ENCODE assay signal across 8 cellular contexts in the genomic region with DNA sequence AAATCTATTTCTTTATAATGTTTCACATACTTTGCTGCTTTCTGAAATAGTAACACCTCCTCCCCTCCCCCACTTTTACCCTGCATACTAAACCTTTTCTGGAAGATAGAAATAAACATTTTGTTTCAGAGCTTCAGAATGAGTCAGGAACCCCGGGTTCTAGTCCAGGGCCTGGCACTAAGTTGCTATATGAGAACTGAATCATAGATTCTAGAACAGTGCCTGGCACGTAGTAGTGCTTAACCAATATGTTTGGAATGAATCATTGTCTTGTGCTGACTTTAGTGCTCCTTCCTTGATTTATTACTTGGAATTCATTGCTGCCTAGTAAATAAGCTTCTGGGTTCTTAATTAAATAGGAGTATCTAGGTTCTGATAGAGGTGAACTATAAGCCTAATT. TPM values are rescaled to one million over a fixed set of nuclear protein-coding genes. Genes with fewer than 3 reads are reported as not detected.
DNase-seq lines count a peak whose midpoint lies in the region; ATAC-seq, FAIRE-seq and TF ChIP-seq lines count a peak whose summit lies in the region.

No MANE protein-coding gene starts in this region.

- peak in 1 of 2 donors; percentile 37 for ATAC-seq in CD4-positive, CD25-positive, alpha-beta regulatory T cell (ENCODE audit: low read depth in 2 of 2)
- peak; percentile 50 for ATAC-seq in GM12878
- ATAC-seq in GM18511 (IDR thresholded peaks at IDR 0.05; ENCODE audit: unreplicated experiment), result no peak
- no peak for ATAC-seq in GM19397 (IDR thresholded peaks at IDR 0.05; ENCODE audit: unreplicated experiment)

- peak overlapping the region; percentile 71 to 81 (median 76) for H3K4me3 Mint-ChIP-seq in CD4-positive, CD25-positive, alpha-beta regulatory T cell
- H3K4me3 Mint-ChIP-seq in osteocyte (ENCODE audit: unreplicated experiment), result no peak overlapping the region

- TF ChIP-seq EP300 in Ishikawa (IDR thresholded peaks at IDR 0.05; ENCODE audit: borderline replicate concordance) (no peak; the same call in 1 of the 2 replicates), GM12878 (IDR thresholded peaks at IDR 0.05; ENCODE audit: borderline replicate concordance in 1 of 2, control insufficient read depth in 1 of 2, low read depth in 2 of 2, low read length in 2 of 2) (no peak)

- H3K9me3 ChIP-seq in CD4-positive, CD25-positive, alpha-beta regulatory T cell (ENCODE audit: control insufficient read depth in 2 of 2, low read length in 2 of 2), result no peaks in the 10 kb centered on the region
- no peaks in the 10 kb centered on the region; the same call in 2 of the 3 replicates for H3K9me3 ChIP-seq in GM12878 (replicated peaks; ENCODE audit: control insufficient read depth, insufficient read depth, low read length)

- no peaks in the 10 kb centered on the region for H3K27me3 ChIP-seq in CD4-positive, CD25-positive, alpha-beta regulatory T cell (ENCODE audit: control insufficient read depth, insufficient read depth, low read length)
- H3K27me3 ChIP-seq in GM12878 (replicated peaks in 1 of 2; ENCODE audit: control insufficient read depth in 2 of 2, insufficient read depth in 2 of 2, low read length in 1 of 2), result no peaks in the 10 kb centered on the region

- H4K20me1 ChIP-seq in GM12878 (ENCODE audit: control insufficient read depth, insufficient read depth), result peaks cover 3% of the 10 kb centered on the region; the same call in 1 of the 2 replicates

- in situ Hi-C loops in GM12878 (cut with MboI), result no loop called here

- TF ChIP-seq CTCF in GM12878 (IDR thresholded peaks at IDR 0.05 in 2 of 3, conservative IDR thresholded peaks at IDR 0.05 in 1 of 3; ENCODE audit: control insufficient read depth in 2 of 3, extremely low read depth in 1 of 3, insufficient read depth in 1 of 3, low read depth in 3 of 3, low read length in 3 of 3) (no peak), osteocyte (IDR thresholded peaks at IDR 0.05) (no peak)

- peaks cover 9% of the 10 kb centered on the region for H3K36me3 Mint-ChIP-seq in CD4-positive, CD25-positive, alpha-beta regulatory T cell
- H3K36me3 Mint-ChIP-seq in osteocyte (ENCODE audit: unreplicated experiment), result no peaks in the 10 kb centered on the region

- no peak for TF ChIP-seq POLR2A in GM12878 (IDR thresholded peaks at IDR 0.05; ENCODE audit: low read depth, low read length)

- H3K4me2 ChIP-seq in GM12878 (ENCODE audit: control insufficient read depth, insufficient read depth), result peak overlapping the region; percentile 70

- peak overlapping the region; percentile 56 for H3K27ac ChIP-seq in CD4-positive, CD25-positive, alpha-beta regulatory T cell (ENCODE audit: insufficient read depth, low read length, poor library complexity, severe bottlenecking)
- H3K27ac ChIP-seq in GM12878 (ENCODE audit: control insufficient read depth, insufficient read depth), result peak overlapping the region; percentile 73

- CTCF ChIA-PET in GM12878 (lab: Yijun Ruan, JAX), result interaction anchor here (1.0 to 7.7 kb wide), 3 partner anchors 12 to 96 kb away, joined by 3 to 56 read pairs (median 5); no protein-coding TSS in a partner anchor

- H2AFZ ChIP-seq in GM12878 (ENCODE audit: control insufficient read depth, low read depth, low read length), result no peak overlapping the region

- H3K79me2 ChIP-seq in GM12878 (ENCODE audit: control insufficient read depth, insufficient read depth, low read length), result peaks cover 99% of the 10 kb centered on the region

- RAD21 ChIA-PET in GM12878 (lab: Charles Lee; ENCODE audit: unreplicated experiment), result interaction anchor here (1.7 to 6.5 kb wide), 2 partner anchors 10 to 13 kb away, joined by 5 to 74 read pairs; no protein-coding TSS in a partner anchor

- H3K27me3 Mint-ChIP-seq in CD4-positive, CD25-positive, alpha-beta regulatory T cell, result no peaks in the 10 kb centered on the region
- no peaks in the 10 kb centered on the region for H3K27me3 Mint-ChIP-seq in osteocyte (ENCODE audit: unreplicated experiment)

- peaks cover 77 to 91% (median 85%) of the 10 kb centered on the region in 4 donors for H3K4me1 Mint-ChIP-seq in CD4-positive, CD25-positive, alpha-beta regulatory T cell
- peaks cover 78% of the 10 kb centered on the region for H3K4me1 Mint-ChIP-seq in osteocyte (ENCODE audit: unreplicated experiment)

- TF ChIP-seq RAD21 in Ishikawa (IDR thresholded peaks at IDR 0.05; ENCODE audit: low read depth) (no peak), GM12878 (IDR thresholded peaks at IDR 0.05; ENCODE audit: insufficient read depth, low read depth, low read length) (no peak)

- H3K27ac Mint-ChIP-seq in CD4-positive, CD25-positive, alpha-beta regulatory T cell, result peak overlapping the region; percentile 67 to 87 (median 74)
- H3K27ac Mint-ChIP-seq in osteocyte (ENCODE audit: unreplicated experiment), result peak overlapping the region; percentile 55

- H3K4me1 ChIP-seq in CD4-positive, CD25-positive, alpha-beta regulatory T cell (ENCODE audit: control insufficient read depth, insufficient read depth, low read length, poor library complexity, severe bottlenecking), result peaks cover 98% of the 10 kb centered on the region
- H3K4me1 ChIP-seq in GM12878 (ENCODE audit: control insufficient read depth, insufficient read depth, low read length), result peaks cover 37% of the 10 kb centered on the region

- DNase-seq in CD4-positive, CD25-positive, alpha-beta regulatory T cell, result peak in 1 of 3 donors; percentile 67
- DNase-seq in GM12878 (ENCODE audit: low read depth, low spot score), result no peak
- DNase-seq in osteocyte (ENCODE audit: extremely low spot score, unreplicated experiment), result no peak
- no peak for DNase-seq in NCI-H1436 (lab: John Stamatoyannopoulos, UW)
- no peak for DNase-seq in retina

- BruUV-seq in GM12878 (replicated peaks; lab: Mats Ljungman, UMichigan), result no TSS peak

- FAIRE-seq in GM12878 (lab: Jason Lieb, UNC), result no peak

- intact Hi-C loops in GM12878 (cut with micrococcal nuclease; ENCODE audit: unreplicated experiment), result loop anchor here (2.0 kb wide), 1 partner anchor 13 kb away; no protein-coding TSS in a partner anchor

- WGBS in GM12878 (ENCODE audit: insufficient coverage, insufficient replicate concordance, low lambda C conversion rate, missing lambda C conversion rate), result 3% methylated on average over 2 of the region's 2 CpGs

- peak overlapping the region; percentile 69 for H3K4me3 ChIP-seq in CD4-positive, CD25-positive, alpha-beta regulatory T cell (ENCODE audit: low read depth, low read length)
- peak overlapping the region; percentile 32; the same call in 1 of the 2 replicates for H3K4me3 ChIP-seq in GM12878

- no peaks in the 10 kb centered on the region for H3K36me3 ChIP-seq in CD4-positive, CD25-positive, alpha-beta regulatory T cell (ENCODE audit: control insufficient read depth, insufficient read depth, low read length)
- H3K36me3 ChIP-seq in GM12878 (ENCODE audit: control insufficient read depth in 2 of 2, insufficient read depth in 2 of 2, low read length in 1 of 2), result no peaks in the 10 kb centered on the region

- H3K9me3 Mint-ChIP-seq in CD4-positive, CD25-positive, alpha-beta regulatory T cell, result peaks cover 0 to 5% (median 0%) of the 10 kb centered on the region in 7 donors
- H3K9me3 Mint-ChIP-seq in osteocyte (ENCODE audit: unreplicated experiment), result no peaks in the 10 kb centered on the region

- POLR2A ChIA-PET in GM12878 (lab: Charles Lee), result interaction anchor here (1.5 to 2.2 kb wide), 2 partner anchors 10 to 13 kb away, joined by 5 to 9 read pairs; no protein-coding TSS in a partner anchor

- SMC1A ChIA-PET in GM12878 (lab: Charles Lee; ENCODE audit: uncharacterized antibody, unreplicated experiment), result interaction anchor here (0.6 to 15.8 kb wide), 9 partner anchors 9 to 148 kb away, joined by 3 to 199 read pairs (median 3); no protein-coding TSS in a partner anchor

- H3K9ac ChIP-seq in GM12878 (ENCODE audit: control insufficient read depth, insufficient read depth, low read length), result no peak overlapping the region

TF ChIP-seq in Ishikawa, 13 proteins besides CTCF, POLR2A, EP300 and RAD21:
- TF ChIP-seq FOXM1 (IDR thresholded peaks at IDR 0.05; ENCODE audit: borderline replicate concordance, low read depth), result 0 out of 2 replicates have a peak, but pooled peaks have one; percentile 13
- TF ChIP-seq EGR1 (IDR thresholded peaks at IDR 0.05), result no peak
- TF ChIP-seq TEAD4 (IDR thresholded peaks at IDR 0.05), result peak; percentile 35; the same call in 1 of the 2 replicates
- TF ChIP-seq NFIC (IDR thresholded peaks at IDR 0.05), result peak; percentile 51

TF ChIP-seq in GM12878, 131 proteins besides CTCF, POLR2A, EP300 and RAD21 (continues in another document):
- TF ChIP-seq BHLHE40 (IDR thresholded peaks at IDR 0.05; ENCODE audit: borderline replicate concordance in 1 of 2, low read depth in 2 of 2, low read length in 1 of 2) (no peak), NFIC (IDR thresholded peaks at IDR 0.05; ENCODE audit: low read depth, low read length) (peak; percentile 49; the same call in 1 of the 2 replicates), ZNF217 (IDR thresholded peaks at IDR 0.05) (peak; percentile 69; the same call in 1 of the 2 replicates)

RNA-seq across cellular contexts. Expression of a gene that starts 18.4 kb away (rescaled TPM):
- 180 TPM for total RNA-seq in CD4-positive, CD25-positive, alpha-beta regulatory T cell
- polyA plus RNA-seq in CD4-positive, CD25-positive, alpha-beta regulatory T cell, result 10 to 100 TPM; 21.6 to 26.8 (median 22.0) TPM
- total RNA-seq in GM12878 (2013; cell fraction: nucleolus; rRNA removed), result 134 and 148 TPM in 2 replicates
- total RNA-seq in GM12878 (2014; rRNA removed), result 21.5 and 25.1 TPM in 2 replicates
- total RNA-seq in GM12878 (2014; rRNA removed; fragmentation: Illumina TruSeq; extraction: Trizol), result 34.2 and 35.1 TPM in 2 replicates
- 38.1 and 38.4 TPM in 2 replicates for total RNA-seq in GM12878 (2021)
- 15.4 TPM for polyA plus RNA-seq in GM12878 (2011; ENCODE audit: low read depth)
- 66.3 and 75.5 TPM in 2 replicates for polyA plus RNA-seq in GM12878 (2011; rRNA removed)
- polyA plus RNA-seq in GM12878 (2011; cell fraction: cytosol; rRNA removed), result 29.4 and 47.6 TPM in 2 replicates
- 31.6 and 44.6 TPM in 2 replicates for polyA plus RNA-seq in GM12878 (2011; cell fraction: nucleus; rRNA removed)
- 19.0 and 26.7 TPM in 2 replicates for polyA plus RNA-seq in GM12878 (2012)
- 48.6 and 68.8 TPM in 2 replicates for polyA plus RNA-seq in GM12878 (2014; fragmentation: Illumina TruSeq; extraction: Trizol)
- polyA plus RNA-seq in GM12878 (2014; fragmentation: Nextera tagmentation; extraction: Ambion mirVana), result 10 to 100 TPM; 12.5 to 13.7 TPM
- polyA plus RNA-seq in GM12878 (2014; rRNA removed), result 23.1 and 24.5 TPM in 2 replicates
- polyA plus RNA-seq in GM12878 (2016; fragmentation: Nextera tagmentation; extraction: Ambion mirVana), result 10 to 100 TPM in 1 of 2 experiments, 1 to 10 TPM in 1; 8.9 to 10.5 TPM
- polyA minus RNA-seq in GM12878 (2011; rRNA and poly(A)+ RNA removed), result 97.6 and 138 TPM in 2 replicates
- 27.3 and 28.2 TPM in 2 replicates for polyA minus RNA-seq in GM12878 (2011; cell fraction: cytosol; rRNA and poly(A)+ RNA removed)
- 59.6 and 89.6 TPM in 2 replicates for polyA minus RNA-seq in GM12878 (2011; cell fraction: nucleus; rRNA and poly(A)+ RNA removed)
- total RNA-seq in osteocyte, result 50.6 and 53.8 TPM in 2 replicates
